In the genomic region with DNA sequence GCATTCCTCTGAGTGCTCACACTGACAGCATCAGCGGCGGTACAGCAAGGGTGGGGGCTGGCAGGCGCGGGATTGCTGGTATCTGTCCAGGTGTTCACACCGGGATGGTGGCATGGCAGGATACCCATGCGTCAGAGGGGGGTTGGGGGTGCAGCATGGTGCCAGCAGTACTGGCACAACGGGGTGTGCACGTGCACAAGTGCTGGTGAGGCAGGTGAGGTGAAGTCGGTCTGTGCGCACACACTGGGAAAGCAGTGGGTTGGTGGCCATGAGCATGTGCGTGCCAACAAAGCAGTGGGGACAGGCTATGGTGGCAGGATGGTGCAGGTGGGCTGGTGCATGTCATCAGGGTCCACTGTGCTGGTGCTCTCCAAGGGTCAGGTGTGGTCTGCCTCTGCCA, we compare ENCODE assay signal across 21 cellular contexts.
"Had no signal": no experiment of that assay in that cellular context is flagged by ENCODE, and none has a peak within 500 bp of the region (broad histone marks: within the 10 kb centered on the region; RNA-seq: fewer than 3 reads in every experiment).

No MANE protein-coding gene starts in this region.

- H3K36me3 Mint-ChIP-seq: neural progenitor cell; stimulated activated naive B cell treated with anti-CD40 and anti-IgM and Interleukin-4, amounts not matched to agents 10 μg/mL and 1 μg/mL and 100 μg/mL, for 72 hours had no signal

- H3K27me3 Mint-ChIP-seq: effector memory CD8-positive, alpha-beta T cell; stimulated activated naive B cell treated with anti-CD40 and anti-IgM and Interleukin-4, amounts not matched to agents 10 μg/mL and 1 μg/mL and 100 μg/mL, for 72 hours; stimulated activated naive CD8-positive, alpha-beta T cell treated with anti-CD3 and anti-CD28 coated beads, Interleukin-15, Interleukin-2, amounts not matched to agents 100 ng/mL and 50 ng/mL, for 24 hours had no signal

- H3K4me3 Mint-ChIP-seq: effector memory CD8-positive, alpha-beta T cell; nephron; neural progenitor cell; stimulated activated naive B cell treated with anti-CD40 and anti-IgM and Interleukin-4, amounts not matched to agents 10 μg/mL and 1 μg/mL and 100 μg/mL, for 72 hours; stimulated activated naive CD8-positive, alpha-beta T cell treated with anti-CD3 and anti-CD28 coated beads, Interleukin-15, Interleukin-2, amounts not matched to agents 100 ng/mL and 50 ng/mL, for 24 hours had no signal

- H3K9me3 ChIP-seq: esophagus squamous epithelium, prostate gland, right atrium auricular region, sigmoid colon, thoracic aorta, transverse colon, uterus had no signal

- H3K4me1 Mint-ChIP-seq: nephron; neural progenitor cell; stimulated activated naive B cell treated with anti-CD40 and anti-IgM and Interleukin-4, amounts not matched to agents 10 μg/mL and 1 μg/mL and 100 μg/mL, for 72 hours had no signal

- H3K9me3 Mint-ChIP-seq: nephron; stimulated activated naive B cell treated with anti-CD40 and anti-IgM and Interleukin-4, amounts not matched to agents 10 μg/mL and 1 μg/mL and 100 μg/mL, for 72 hours had no signal

- H3K27ac ChIP-seq: esophagus squamous epithelium, lower lobe of right lung, neural progenitor cell, prostate gland, right atrium auricular region, sigmoid colon, thoracic aorta, transverse colon, uterus had no signal

- DNase-seq: cortex of kidney; effector memory CD8-positive, alpha-beta T cell; erythroblast; esophagus squamous epithelium; foreskin melanocyte; hypothalamus; left ventricle myocardium superior; lower lobe of right lung; nucleus accumbens; sigmoid colon; stimulated activated CD4-positive, alpha-beta T cell treated with anti-CD3 and anti-CD28 coated beads, Interleukin-2, amount 100 ng/mL, for 24 hours; stimulated activated CD4-positive, alpha-beta T cell treated with anti-CD3 and anti-CD28 coated beads, Interleukin-4, amount 100 ng/mL, for 24 hours; stimulated activated naive B cell treated with anti-CD40 and anti-IgM and Interleukin-4, amounts not matched to agents 10 μg/mL and 1 μg/mL and 100 μg/mL, for 72 hours; transverse colon; uterus had no signal

- H3K36me3 ChIP-seq: esophagus squamous epithelium, lower lobe of right lung, neural progenitor cell, prostate gland, right atrium auricular region, sigmoid colon, thoracic aorta, transverse colon, uterus had no signal

- H3K4me3 ChIP-seq: esophagus squamous epithelium, lower lobe of right lung, neural progenitor cell, prostate gland, right atrium auricular region, sigmoid colon, thoracic aorta, transverse colon, uterus had no signal

- H3K27ac Mint-ChIP-seq: effector memory CD8-positive, alpha-beta T cell; nephron; neural progenitor cell; stimulated activated naive B cell treated with anti-CD40 and anti-IgM and Interleukin-4, amounts not matched to agents 10 μg/mL and 1 μg/mL and 100 μg/mL, for 72 hours; stimulated activated naive CD8-positive, alpha-beta T cell treated with anti-CD3 and anti-CD28 coated beads, Interleukin-15, Interleukin-2, amounts not matched to agents 100 ng/mL and 50 ng/mL, for 24 hours had no signal

- H3K4me1 ChIP-seq: esophagus squamous epithelium, lower lobe of right lung, neural progenitor cell, prostate gland, right atrium auricular region, sigmoid colon, transverse colon, uterus had no signal

- H3K27me3 ChIP-seq: esophagus squamous epithelium, neural progenitor cell, right atrium auricular region, sigmoid colon, transverse colon, uterus had no signal

- ATAC-seq: effector memory CD8-positive, alpha-beta T cell; left ventricle myocardium superior; stimulated activated naive B cell treated with anti-CD40 and anti-IgM and Interleukin-4, amounts not matched to agents 10 μg/mL and 1 μg/mL and 100 μg/mL, for 72 hours had no signal
